ENCODE assay signal across 17 cellular contexts in the genomic region with DNA sequence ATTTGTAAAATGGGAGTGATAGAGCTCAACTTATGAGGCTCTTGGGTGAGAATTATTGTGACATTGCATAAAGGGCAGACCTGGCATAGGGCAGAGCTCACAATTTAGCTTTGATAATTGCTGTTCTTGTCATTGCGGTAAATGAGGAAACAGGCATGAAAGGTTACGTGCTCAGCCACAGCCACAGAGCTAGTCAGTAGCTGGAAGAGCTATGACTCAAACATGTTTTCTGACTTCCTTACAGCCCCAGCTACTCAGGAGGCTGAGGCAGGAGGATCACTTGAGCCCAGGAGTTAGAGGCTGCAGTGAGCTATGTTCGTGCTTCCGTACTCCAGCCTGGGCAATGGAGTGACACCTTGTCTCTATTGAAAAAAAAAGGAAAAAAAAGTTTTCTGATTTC. TPM values are rescaled to one million over a fixed set of nuclear protein-coding genes. Genes with fewer than 3 reads are reported as not detected.
DNase-seq lines count a peak whose midpoint lies in the region; ATAC-seq lines count a peak whose summit lies in the region.
"Had no signal": no experiment of that assay in that cellular context is flagged by ENCODE, and none has a peak within 500 bp of the region (broad histone marks: within the 10 kb centered on the region; RNA-seq: fewer than 3 reads in every experiment).

No MANE protein-coding gene starts in this region.

- ATAC-seq in GM21447 (IDR thresholded peaks at IDR 0.05; ENCODE audit: unreplicated experiment) (peak; percentile 67), HG02938 (IDR thresholded peaks at IDR 0.05; ENCODE audit: unreplicated experiment) (no peak)
- no peak for ATAC-seq in effector memory CD8-positive, alpha-beta T cell (replicated peaks)

- H3K36me3 Mint-ChIP-seq in immature natural killer cell, result no peaks in the 10 kb centered on the region
- no peaks in the 10 kb centered on the region for H3K36me3 Mint-ChIP-seq in effector memory CD8-positive, alpha-beta T cell (ENCODE audit: insufficient read depth)
- H3K36me3 Mint-ChIP-seq: activated naive CD8-positive, alpha-beta T cell had no signal

- H3K27ac Mint-ChIP-seq in immature natural killer cell, result no peak overlapping the region
- no peak overlapping the region for H3K27ac Mint-ChIP-seq in effector memory CD8-positive, alpha-beta T cell
- H3K27ac Mint-ChIP-seq: activated naive CD8-positive, alpha-beta T cell had no signal

- peak; percentile 24 for DNase-seq in Daoy (ENCODE audit: low read depth)
- peak; percentile 39 for DNase-seq in RKO (ENCODE audit: low spot score)
- peak; percentile 26 for DNase-seq in fibroblast of peridontal ligament (ENCODE audit: extremely low read depth)
- DNase-seq in immature natural killer cell, result no peak
- DNase-seq in NCI-H526 (lab: John Stamatoyannopoulos, UW), result no peak
- DNase-seq in effector memory CD8-positive, alpha-beta T cell, result no peak
- DNase-seq: Caco-2; HCEC 1CT; NCI-H2171; stimulated activated CD4-positive, alpha-beta T cell treated with anti-CD3 and anti-CD28 coated beads, Interleukin-4, amount 100 ng/mL, for 1 hour had no signal

- peaks cover 1 to 10% (median 6%) of the 10 kb centered on the region in 3 donors for H3K27me3 Mint-ChIP-seq in immature natural killer cell (ENCODE audit: low read depth in 3 of 3)
- peaks cover 25 to 28% of the 10 kb centered on the region in 2 donors for H3K27me3 Mint-ChIP-seq in effector memory CD8-positive, alpha-beta T cell

- H3K4me1 Mint-ChIP-seq in immature natural killer cell, result peaks cover 0 to 2% of the 10 kb centered on the region in 2 donors
- H3K4me1 Mint-ChIP-seq in effector memory CD8-positive, alpha-beta T cell (ENCODE audit: low read depth in 2 of 2), result no peaks in the 10 kb centered on the region

- no peaks in the 10 kb centered on the region for H3K9me3 Mint-ChIP-seq in immature natural killer cell
- no peaks in the 10 kb centered on the region for H3K9me3 Mint-ChIP-seq in effector memory CD8-positive, alpha-beta T cell

- no peak overlapping the region for H3K4me3 Mint-ChIP-seq in immature natural killer cell
- no peak overlapping the region for H3K4me3 Mint-ChIP-seq in effector memory CD8-positive, alpha-beta T cell
- H3K4me3 Mint-ChIP-seq: activated naive CD8-positive, alpha-beta T cell had no signal

RNA-seq across cellular contexts. Expression of a gene that starts 3.5 kb away (rescaled TPM):
- total RNA-seq in Daoy (2014; rRNA removed; shearing (Covaris generic)), result not detected in 2 replicates
- not detected for polyA plus RNA-seq in immature natural killer cell
- total RNA-seq: Caco-2, fibroblast of lung, LHCN-M2, mucosa of gallbladder, pulmonary artery endothelial cell had no signal
- polyA plus RNA-seq: fibroblast of lung had no signal

RNA-seq across cellular contexts. Expression of a gene that starts 24.3 kb away (rescaled TPM):
- 11.5 and 14.2 TPM in 2 replicates for total RNA-seq in Daoy (2014; rRNA removed; shearing (Covaris generic))
- 10 to 100 TPM in 2 of 3 donors, 1 to 10 TPM in 1; 9.6 to 26.0 (median 23.0) TPM for polyA plus RNA-seq in immature natural killer cell

Comparison
In these comparisons a context has a peak if more than half of its experiments do, and no peak if none do; other contexts are left out.
1. DNase-seq: peak in Daoy (single experiment), RKO (single experiment) and fibroblast of peridontal ligament (single experiment); none in immature natural killer cell (0 of 3), NCI-H526 (0 of 2) and effector memory CD8-positive, alpha-beta T cell (0 of 3).